ENCODE assay signal across 11 cellular contexts in the genomic region with DNA sequence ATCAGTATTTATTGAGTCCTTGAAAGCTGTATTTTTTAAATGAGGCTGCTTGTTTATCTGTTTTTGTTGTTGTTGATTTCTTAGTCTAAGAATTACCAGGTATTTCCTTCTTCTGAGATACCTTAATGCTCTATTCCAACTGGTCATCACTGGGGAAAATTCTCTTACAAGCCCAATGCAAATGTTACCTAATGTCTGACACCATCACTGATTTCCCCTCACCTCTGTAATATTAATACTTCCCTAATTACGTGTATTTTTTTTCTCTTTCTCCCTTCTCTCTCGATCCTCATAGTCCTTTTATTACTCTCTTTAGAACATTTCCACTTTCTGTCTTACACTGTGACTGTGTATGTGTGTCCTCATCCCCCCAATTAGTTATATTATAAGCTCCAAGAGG. TPM values are rescaled to one million over a fixed set of nuclear protein-coding genes. Genes with fewer than 3 reads are reported as not detected.
DNase-seq lines count a peak whose midpoint lies in the region; ATAC-seq and TF ChIP-seq lines count a peak whose summit lies in the region.
"Had no signal": no experiment of that assay in that cellular context is flagged by ENCODE, and none has a peak within 500 bp of the region (broad histone marks: within the 10 kb centered on the region; RNA-seq: fewer than 3 reads in every experiment).

No MANE protein-coding gene starts in this region.

- BruUV-seq in OCI-LY7 (replicated peaks; lab: Mats Ljungman, UMichigan) = no TSS peak

- H3K27me3 ChIP-seq in heart left ventricle (no peaks in the 10 kb centered on the region), transverse colon (no peaks in the 10 kb centered on the region), left lung (no peaks in the 10 kb centered on the region)

- H3K4me2 ChIP-seq in OCI-LY7 (ENCODE audit: low read length) = peak overlapping the region; percentile 66

- H3K27me3 Mint-ChIP-seq in glutamatergic neuron (ENCODE audit: unreplicated experiment) = no peaks in the 10 kb centered on the region

- POLR2A ChIA-PET in OCI-LY7 (lab: Charles Lee) = interaction anchor here (1.0 to 18.1 kb wide), 9 partner anchors 8 to 62 kb away, joined by 3 to 532 read pairs (median 9); a partner anchor contains a TSS

- in situ Hi-C loops in transverse colon (cut with MboI; ENCODE audit: low pct_ligation_motif_present in 1 of 4, low pct_unique_long_range_greater_than_20kb in 1 of 4, low sequenced_read_pairs in 3 of 4) = no loop called here

- H3K9me3 ChIP-seq in heart left ventricle (no peaks in the 10 kb centered on the region), OCI-LY7 (ENCODE audit: low read length) (no peaks in the 10 kb centered on the region), transverse colon (no peaks in the 10 kb centered on the region), left lung (no peaks in the 10 kb centered on the region)

- TF ChIP-seq CTCF in heart left ventricle (IDR thresholded peaks at IDR 0.05) = no peak
- TF ChIP-seq CTCF in OCI-LY7 (conservative IDR thresholded peaks at IDR 0.05; ENCODE audit: low read length) = no peak
- TF ChIP-seq CTCF in glutamatergic neuron (IDR thresholded peaks at IDR 0.05; ENCODE audit: partially characterized antibody, unreplicated experiment) = no peak
- TF ChIP-seq CTCF in transverse colon (IDR thresholded peaks at IDR 0.05) = no peak
- no peak for TF ChIP-seq CTCF in left lung (IDR thresholded peaks at IDR 0.05)

- H3K4me3 Mint-ChIP-seq in glutamatergic neuron (ENCODE audit: unreplicated experiment) = peak overlapping the region; percentile 61

- peak overlapping the region; percentile 14 to 90 (median 74) for H3K27ac ChIP-seq in heart left ventricle
- peak overlapping the region; percentile 32 for H3K27ac ChIP-seq in OCI-LY7 (ENCODE audit: low read depth, low read length, poor library complexity, severe bottlenecking)
- H3K27ac ChIP-seq in transverse colon = peak overlapping the region; percentile 70 to 82 (median 76)
- peak overlapping the region in 1 of 2 donors; percentile 54 for H3K27ac ChIP-seq in left lung
- H3K27ac ChIP-seq: C4-2B had no signal

- WGBS in heart left ventricle, 4 donors = 16 to 30% (median 21%) methylated on average over 2 of the region's 2 CpGs
- 47 to 60% methylated on average over 2 of the region's 2 CpGs for WGBS in transverse colon (ENCODE audit: low coverage in 1 of 2), 2 donors

- H3K4me3 ChIP-seq in heart left ventricle = peak overlapping the region in 10 of 12 donors; percentile 9 to 57 (median 45)
- H3K4me3 ChIP-seq in OCI-LY7 (ENCODE audit: low read depth, low read length, poor library complexity, severe bottlenecking) = peak overlapping the region; percentile 45
- peak overlapping the region in 1 of 4 donors; percentile 16 for H3K4me3 ChIP-seq in transverse colon
- no peak overlapping the region for H3K4me3 ChIP-seq in left lung

- no peaks in the 10 kb centered on the region for H3K36me3 Mint-ChIP-seq in glutamatergic neuron (ENCODE audit: unreplicated experiment)

- CTCF ChIA-PET in OCI-LY7 (lab: Charles Lee; ENCODE audit: unreplicated experiment) = interaction anchor here (0.8 to 1.6 kb wide), 5 partner anchors 9 to 28 kb away, joined by 3 to 6 read pairs (median 3); a partner anchor contains a TSS

- H3K9me3 Mint-ChIP-seq in glutamatergic neuron (ENCODE audit: unreplicated experiment) = peaks cover 2% of the 10 kb centered on the region

- H3K4me1 ChIP-seq in heart left ventricle (peaks cover 0 to 48% (median 23%) of the 10 kb centered on the region in 12 donors), OCI-LY7 (ENCODE audit: insufficient read depth, low read length, poor library complexity, severe bottlenecking) (peaks cover 89% of the 10 kb centered on the region), transverse colon (peaks cover 8 to 20% (median 12%) of the 10 kb centered on the region in 4 donors), left lung (peaks cover 0 to 6% of the 10 kb centered on the region in 2 donors)

- no peak for TF ChIP-seq EP300 in transverse colon (IDR thresholded peaks at IDR 0.05; ENCODE audit: low read depth)

- TF ChIP-seq POLR2A in heart left ventricle (IDR thresholded peaks at IDR 0.05) (no peak), transverse colon (IDR thresholded peaks at IDR 0.05) (no peak)

- H3K27ac Mint-ChIP-seq in glutamatergic neuron (ENCODE audit: unreplicated experiment) = peak overlapping the region; percentile 79

- H3K36me3 ChIP-seq in heart left ventricle = no peaks in the 10 kb centered on the region
- H3K36me3 ChIP-seq in OCI-LY7 (ENCODE audit: insufficient read depth, low read length) = peaks cover 4% of the 10 kb centered on the region
- no peaks in the 10 kb centered on the region for H3K36me3 ChIP-seq in transverse colon
- no peaks in the 10 kb centered on the region for H3K36me3 ChIP-seq in left lung

- no peaks in the 10 kb centered on the region for H3K9me2 ChIP-seq in OCI-LY7 (ENCODE audit: insufficient read depth, low read length)

- H3K4me1 Mint-ChIP-seq in glutamatergic neuron (ENCODE audit: low read depth, unreplicated experiment) = peaks cover 44% of the 10 kb centered on the region

- peak overlapping the region; percentile 1; the same call in 1 of the 2 replicates for H2AFZ ChIP-seq in OCI-LY7 (ENCODE audit: low read length)

- no peaks in the 10 kb centered on the region for H4K20me1 ChIP-seq in OCI-LY7 (ENCODE audit: insufficient read depth, low read length)

- ATAC-seq in heart left ventricle = peak in 3 of 4 donors; percentile 13 to 25 (median 23)
- no peak for ATAC-seq in left lung

- peaks cover 98% of the 10 kb centered on the region for H3K79me2 ChIP-seq in OCI-LY7 (ENCODE audit: insufficient read depth, low read depth, low read length)

- intact Hi-C loops in heart left ventricle (cut with DNase I) (loop anchor here in 1 of 10 donors (10.0 kb wide), 1 partner anchor 305 kb away; no protein-coding TSS in a partner anchor), cardiac septum (cut with DNase I) (no loop called here), OCI-LY7 (cut with micrococcal nuclease; ENCODE audit: unreplicated experiment) (no loop called here), transverse colon (cut with DNase I; ENCODE audit: low total_unique reads) (no loop called here), left lung (cut with DNase I) (no loop called here)

- no peak for DNase-seq in heart left ventricle
- no peak for DNase-seq in cardiac septum (ENCODE audit: low spot score)
- no peak for DNase-seq in OCI-LY7 (ENCODE audit: low spot score)
- DNase-seq in glutamatergic neuron = no peak
- no peak for DNase-seq in transverse colon
- DNase-seq in midbrain (lab: John Stamatoyannopoulos, UW) = no peak
- no peak for DNase-seq in activated CD4-positive, CD25-positive, alpha-beta regulatory T cell treated with anti-CD3 and anti-CD28 coated beads, Interleukin-2, amount 50 U/mL, for 72 hours
- no peak for DNase-seq in left lung
- DNase-seq: activated T-cell treated with anti-CD3 and anti-CD28 coated beads, Interleukin-2, amount 50 U/mL, for 1 hour; SHP77 had no signal

RNA-seq across cellular contexts. Expression of a gene that starts 13.9 kb away (rescaled TPM):
- 10 to 100 TPM; 20.0 to 62.9 (median 40.3) TPM for total RNA-seq in heart left ventricle
- 1 to 10 TPM; 4.8 to 6.6 TPM for polyA plus RNA-seq in heart left ventricle
- total RNA-seq in cardiac septum = 87.5 TPM
- total RNA-seq in OCI-LY7 (2014; rRNA removed; shearing (Covaris generic)) = 90.3 and 91.7 TPM in 2 replicates
- 58.8 and 68.2 TPM in 2 replicates for total RNA-seq in OCI-LY7 (2022)
- total RNA-seq in glutamatergic neuron (ENCODE audit: unreplicated experiment) = 94.8 TPM
- total RNA-seq in transverse colon = 10 to 100 TPM in 3 of 4 donors, 1 to 10 TPM in 1; 6.0 to 47.5 (median 33.7) TPM
- total RNA-seq in left lung = 10 to 100 TPM in 1 of 2 donors, 1 to 10 TPM in 1; 9.7 to 13.2 TPM

Comparison
In these comparisons a context has a peak if more than half of its experiments do, and no peak if none do; other contexts are left out.
1. H3K4me3 ChIP-seq: peak in heart left ventricle (10 of 12) and OCI-LY7 (single experiment); none in left lung (0 of 2).